In the genomic region with DNA sequence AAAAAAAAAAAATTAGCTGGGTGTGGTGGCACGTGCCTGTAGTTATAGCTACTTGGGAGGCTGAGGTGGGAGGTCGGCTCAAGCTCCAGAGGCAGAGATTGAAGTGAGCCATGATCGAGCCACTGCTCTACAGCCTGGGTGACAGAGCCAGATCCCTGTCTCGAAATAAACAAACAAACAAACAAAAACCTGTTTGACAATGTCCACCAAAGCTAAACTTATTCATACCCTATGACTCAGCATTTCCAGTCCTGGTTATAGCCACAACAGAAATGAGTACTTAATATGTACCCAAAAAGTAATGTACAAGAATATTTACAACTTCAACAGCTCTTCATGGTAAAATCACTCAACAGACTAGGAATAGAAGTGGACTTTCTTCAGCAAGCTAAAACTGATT, we compare ENCODE assay signal across 16 cellular contexts. TPM values are rescaled to one million over a fixed set of nuclear protein-coding genes. Genes with fewer than 3 reads are reported as not detected.
A peak's percentile ranks its signal among the peaks of the same experiment; 100 is the strongest.
DNase-seq lines count a peak whose midpoint lies in the region; ATAC-seq and TF ChIP-seq lines count a peak whose summit lies in the region.
"Had no signal": no experiment of that assay in that cellular context is flagged by ENCODE, and none has a peak within 500 bp of the region (broad histone marks: within the 10 kb centered on the region; RNA-seq: fewer than 3 reads in every experiment).

No MANE protein-coding gene starts in this region.

- H3K4me1 Mint-ChIP-seq in activated CD4-positive, alpha-beta T cell treated with anti-CD3 and anti-CD28 coated beads, Interleukin-2, amount 10 ng/mL, durations not matched to agents 24 days and 14 days, result peaks cover 3% of the 10 kb centered on the region
- H3K4me1 Mint-ChIP-seq in activated CD8-positive, alpha-beta T cell treated with anti-CD3 and anti-CD28 coated beads, Interleukin-2, amount 10 ng/mL, durations not matched to agents 7 days and 5 days (ENCODE audit: low read depth), result no peaks in the 10 kb centered on the region
- H3K4me1 Mint-ChIP-seq: CD8-positive, alpha-beta memory T cell had no signal

- no peak for TF ChIP-seq CTCF in epithelial cell of esophagus (IDR thresholded peaks at IDR 0.05; ENCODE audit: insufficient read depth, low read depth, low read length, missing control alignments)

- H3K9me3 Mint-ChIP-seq in activated CD4-positive, alpha-beta T cell treated with anti-CD3 and anti-CD28 coated beads, Interleukin-2, amount 10 ng/mL, durations not matched to agents 24 days and 14 days, result peaks cover 11% of the 10 kb centered on the region
- peaks cover 6% of the 10 kb centered on the region for H3K9me3 Mint-ChIP-seq in activated CD8-positive, alpha-beta T cell treated with anti-CD3 and anti-CD28 coated beads, Interleukin-2, amount 10 ng/mL, durations not matched to agents 7 days and 5 days (ENCODE audit: insufficient read depth)

- DNase-seq in EH (ENCODE audit: low read depth) (peak; percentile 9), LHCN-M2 (ENCODE audit: low read depth) (peak; percentile 64), epithelial cell of esophagus (ENCODE audit: low read depth) (peak; percentile 72), myocyte (ENCODE audit: low read depth) (peak; percentile 28), DMS 273 (lab: John Stamatoyannopoulos, UW; ENCODE audit: unreplicated experiment) (no peak), cardiac septum (ENCODE audit: low spot score) (no peak)
- DNase-seq in activated CD4-positive, alpha-beta T cell treated with anti-CD3 and anti-CD28 coated beads, Interleukin-2, amount 10 ng/mL, durations not matched to agents 24 days and 14 days, result no peak
- no peak for DNase-seq in activated CD8-positive, alpha-beta T cell treated with anti-CD3 and anti-CD28 coated beads, Interleukin-2, amount 10 ng/mL, durations not matched to agents 7 days and 5 days
- DNase-seq: CD8-positive, alpha-beta memory T cell; KG1; MM.1S; NCI-H1417; NCI-H2029; NCI-H510A; NCI-H82; SHP77 treated with DMSO at 0.1 percent for 48 hours had no signal

- H3K36me3 Mint-ChIP-seq in activated CD4-positive, alpha-beta T cell treated with anti-CD3 and anti-CD28 coated beads, Interleukin-2, amount 10 ng/mL, durations not matched to agents 24 days and 14 days (ENCODE audit: low read depth), result no peaks in the 10 kb centered on the region
- H3K36me3 Mint-ChIP-seq in activated CD8-positive, alpha-beta T cell treated with anti-CD3 and anti-CD28 coated beads, Interleukin-2, amount 10 ng/mL, durations not matched to agents 7 days and 5 days (ENCODE audit: low read depth), result peaks cover 1% of the 10 kb centered on the region

- CTCF ChIA-PET in activated CD8-positive, alpha-beta T cell treated with anti-CD3 and anti-CD28 coated beads, Interleukin-2, amount 10 ng/mL, durations not matched to agents 7 days and 5 days (lab: Charles Lee), result no interaction called here

- intact Hi-C loops in activated CD4-positive, alpha-beta T cell treated with anti-CD3 and anti-CD28 coated beads, Interleukin-2, amount 10 ng/mL, durations not matched to agents 24 days and 14 days (cut with micrococcal nuclease), result no loop called here
- intact Hi-C loops in cardiac septum (cut with DNase I), result no loop called here

- no peak overlapping the region for H3K27ac Mint-ChIP-seq in activated CD4-positive, alpha-beta T cell treated with anti-CD3 and anti-CD28 coated beads, Interleukin-2, amount 10 ng/mL, durations not matched to agents 24 days and 14 days
- no peak overlapping the region for H3K27ac Mint-ChIP-seq in activated CD8-positive, alpha-beta T cell treated with anti-CD3 and anti-CD28 coated beads, Interleukin-2, amount 10 ng/mL, durations not matched to agents 7 days and 5 days
- H3K27ac Mint-ChIP-seq: CD8-positive, alpha-beta memory T cell had no signal

- H3K4me3 ChIP-seq in epithelial cell of esophagus (ENCODE audit: low read length), result no peak overlapping the region

- ATAC-seq in activated CD8-positive, alpha-beta T cell treated with anti-CD3 and anti-CD28 coated beads, Interleukin-2, amount 10 ng/mL, durations not matched to agents 7 days and 5 days, result no peak

- POLR2A ChIA-PET in activated CD8-positive, alpha-beta T cell treated with anti-CD3 and anti-CD28 coated beads, Interleukin-2, amount 10 ng/mL, durations not matched to agents 7 days and 5 days (lab: Charles Lee), result no interaction called here

- no peak overlapping the region for H3K4me3 Mint-ChIP-seq in activated CD4-positive, alpha-beta T cell treated with anti-CD3 and anti-CD28 coated beads, Interleukin-2, amount 10 ng/mL, durations not matched to agents 24 days and 14 days
- H3K4me3 Mint-ChIP-seq in activated CD8-positive, alpha-beta T cell treated with anti-CD3 and anti-CD28 coated beads, Interleukin-2, amount 10 ng/mL, durations not matched to agents 7 days and 5 days, result no peak overlapping the region
- H3K4me3 Mint-ChIP-seq: CD8-positive, alpha-beta memory T cell had no signal

- peaks cover 16% of the 10 kb centered on the region for H3K27me3 Mint-ChIP-seq in activated CD4-positive, alpha-beta T cell treated with anti-CD3 and anti-CD28 coated beads, Interleukin-2, amount 10 ng/mL, durations not matched to agents 24 days and 14 days
- H3K27me3 Mint-ChIP-seq in activated CD8-positive, alpha-beta T cell treated with anti-CD3 and anti-CD28 coated beads, Interleukin-2, amount 10 ng/mL, durations not matched to agents 7 days and 5 days (ENCODE audit: low read depth), result peaks cover 14% of the 10 kb centered on the region

RNA-seq across cellular contexts. Expression of gene SERP1, which starts 31.1 kb away (rescaled TPM):
- total RNA-seq in LHCN-M2 (2014; rRNA removed) (91.6 and 149 TPM in 2 replicates), myocyte (68.2 and 80.6 TPM in 2 replicates), cardiac septum (24.0 TPM)
- polyA plus RNA-seq in LHCN-M2 (2012), result 56.7 TPM
- 68.1 TPM for polyA plus RNA-seq in myocyte (2012)
- total RNA-seq in activated CD4-positive, alpha-beta T cell treated with anti-CD3 and anti-CD28 coated beads, Interleukin-2, amount 10 ng/mL, durations not matched to agents 24 days and 14 days, result 88.8 and 103 TPM in 2 replicates
- total RNA-seq in activated CD8-positive, alpha-beta T cell treated with anti-CD3 and anti-CD28 coated beads, Interleukin-2, amount 10 ng/mL, durations not matched to agents 7 days and 5 days, result 10 to 100 TPM; 83.4 to 87.3 TPM

RNA-seq across cellular contexts. Expression of gene EIF2A, which starts 31.4 kb away (rescaled TPM):
- 87.3 and 120 TPM in 2 replicates for total RNA-seq in LHCN-M2 (2014; rRNA removed)
- polyA plus RNA-seq in LHCN-M2 (2012), result 25.7 TPM
- 124 and 179 TPM in 2 replicates for total RNA-seq in myocyte
- polyA plus RNA-seq in myocyte (2012), result 27.1 TPM
- 125 and 133 TPM in 2 replicates for total RNA-seq in activated CD4-positive, alpha-beta T cell treated with anti-CD3 and anti-CD28 coated beads, Interleukin-2, amount 10 ng/mL, durations not matched to agents 24 days and 14 days
- total RNA-seq in cardiac septum, result 65.4 TPM
- 10 to 100 TPM; 77.0 to 89.0 TPM for total RNA-seq in activated CD8-positive, alpha-beta T cell treated with anti-CD3 and anti-CD28 coated beads, Interleukin-2, amount 10 ng/mL, durations not matched to agents 7 days and 5 days

Comparison
In these comparisons a context has a peak if more than half of its experiments do, and no peak if none do; other contexts are left out.
1. DNase-seq: peak in EH (single experiment), LHCN-M2 (single experiment), epithelial cell of esophagus (single experiment) and myocyte (single experiment); none in activated CD4-positive, alpha-beta T cell treated with anti-CD3 and anti-CD28 coated beads, Interleukin-2, amount 10 ng/mL, durations not matched to agents 24 days and 14 days (single experiment), DMS 273 (single experiment), cardiac septum (single experiment) and activated CD8-positive, alpha-beta T cell treated with anti-CD3 and anti-CD28 coated beads, Interleukin-2, amount 10 ng/mL, durations not matched to agents 7 days and 5 days (single experiment).